8 cellular contexts compared by ENCODE assay signal in genomic region chr2:109516445-109517117, GRCh38.
DNase-seq lines count a peak whose midpoint lies in the region; ATAC-seq, FAIRE-seq and TF ChIP-seq lines count a peak whose summit lies in the region.

No MANE protein-coding gene starts in this region.

- DNase-seq in AG09309 (ENCODE audit: low read depth) (no peak), GM13976 (ENCODE audit: low spot score) (peak; percentile 84), PC-3 (peak; percentile 72), retina (peak; percentile 81), frontal cortex (ENCODE audit: low spot score in 2 of 2) (no peak)

- H3K9ac ChIP-seq in PC-3 (ENCODE audit: low read length): no peak overlapping the region

- TF ChIP-seq CTCF in AG09309 (IDR thresholded peaks at IDR 0.05; ENCODE audit: control insufficient read depth, insufficient read depth, low read depth, low read length, missing control alignments): peak; percentile 62
- peak; percentile 66 for TF ChIP-seq CTCF in GM13976 (IDR thresholded peaks at IDR 0.05; ENCODE audit: borderline replicate concordance, control extremely low read depth, extremely low read depth, insufficient read depth, missing control alignments)
- peak; percentile 86 for TF ChIP-seq CTCF in PC-3 (conservative IDR thresholded peaks at IDR 0.05; ENCODE audit: low read depth, low read length)

- BruUV-seq in PC-3 (replicated peaks; lab: Mats Ljungman, UMichigan): no TSS peak

- no peaks in the 10 kb centered on the region for H3F3A ChIP-seq in PC-3 (ENCODE audit: low read length, unreplicated experiment)

- peak overlapping the region; percentile 76 for H3K4me2 ChIP-seq in PC-3 (ENCODE audit: low read length)

- no peaks in the 10 kb centered on the region for H3K27me3 ChIP-seq in PC-3 (ENCODE audit: low read length)

- H3K9me3 ChIP-seq in PC-3 (ENCODE audit: low read length): no peaks in the 10 kb centered on the region

- H4K20me1 ChIP-seq in PC-3 (ENCODE audit: low read length): no peaks in the 10 kb centered on the region

- H3K36me3 ChIP-seq in PC-3 (ENCODE audit: low read depth, low read length): no peaks in the 10 kb centered on the region

- H3K4me1 ChIP-seq in PC-3 (ENCODE audit: insufficient read depth, low read length): peaks cover 10% of the 10 kb centered on the region

- FAIRE-seq in frontal cortex (lab: Jason Lieb, UNC): no peak

- H3K9me2 ChIP-seq in PC-3 (replicated peaks; ENCODE audit: low read length): no peaks in the 10 kb centered on the region

- POLR2A ChIA-PET in PC-3 (lab: Charles Lee; ENCODE audit: unreplicated experiment): interaction anchor here (0.5 kb wide), 1 partner anchor 76 kb away, joined by 6 read pairs; no protein-coding TSS in a partner anchor

- H3K79me2 ChIP-seq in PC-3 (ENCODE audit: low read length): no peaks in the 10 kb centered on the region

- H3K4me3 ChIP-seq in AG09309 (ENCODE audit: control insufficient read depth, low read depth, low read length) (no peak overlapping the region), PC-3 (ENCODE audit: low read length) (peak overlapping the region; percentile 55; the same call in 1 of the 2 replicates)

- ATAC-seq in PC-3: peak; percentile 90
- peak; percentile 65 for ATAC-seq in esophagus mucosa
- no peak for ATAC-seq in HG03039 (IDR thresholded peaks at IDR 0.05; ENCODE audit: unreplicated experiment)
- ATAC-seq in GM21825 (IDR thresholded peaks at IDR 0.05; ENCODE audit: unreplicated experiment): no peak

- in situ Hi-C loops in GM13976 (cut with MboI; ENCODE audit: low sequenced_read_pairs, unreplicated experiment): no loop called here

- intact Hi-C loops in PC-3 (cut with micrococcal nuclease): no loop called here

- H3K27ac ChIP-seq in PC-3 (ENCODE audit: low read length): no peak overlapping the region

- H2AFZ ChIP-seq in PC-3 (ENCODE audit: low read length): peak overlapping the region; percentile 84

- CTCF ChIA-PET in PC-3 (lab: Charles Lee): no interaction called here

Comparison
In these comparisons a context has a peak if more than half of its experiments do, and no peak if none do; other contexts are left out.
1. DNase-seq: peak in GM13976 (single experiment), PC-3 (single experiment) and retina (single experiment); none in AG09309 (single experiment) and frontal cortex (0 of 2).
2. ATAC-seq: peak in PC-3 (single experiment) and esophagus mucosa (single experiment); none in HG03039 (single experiment) and GM21825 (single experiment).
3. Peak in every context shown above with its lines, with median percentiles within 50 percentile points of each other: CTCF ChIP-seq.